13 cellular contexts compared by ENCODE assay signal in the genomic region with DNA sequence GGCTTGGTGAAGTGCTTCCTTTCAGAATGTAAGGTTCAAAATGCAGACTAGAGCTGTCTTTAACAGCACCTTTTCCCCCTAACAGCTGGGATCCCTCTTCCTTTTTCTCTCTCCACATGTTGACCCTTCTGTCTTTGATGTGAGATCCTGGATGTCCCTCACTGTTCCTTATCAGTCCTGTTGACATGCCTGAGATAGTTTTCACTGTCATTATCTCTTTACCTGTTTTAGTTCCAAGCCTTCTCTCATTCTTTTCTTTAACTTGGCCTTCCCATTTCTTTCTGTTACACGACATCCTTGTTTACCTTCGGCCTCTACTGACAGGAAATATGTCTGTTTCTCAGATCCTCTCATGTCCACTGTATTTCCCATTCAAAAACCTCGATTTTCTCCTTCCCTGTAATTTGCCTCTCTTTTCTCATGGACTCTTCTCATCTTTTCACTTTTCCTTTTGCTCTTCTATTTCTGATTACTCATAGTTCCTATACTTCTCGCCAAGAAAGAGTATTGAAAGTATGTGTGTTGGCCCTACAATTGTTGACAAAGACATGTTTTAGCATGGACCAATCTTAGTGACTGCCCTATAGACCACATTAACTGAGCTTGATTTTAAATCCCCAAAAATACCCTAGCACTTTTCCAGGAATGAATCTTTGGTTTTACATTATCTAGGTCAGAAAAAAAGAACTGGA. TPM values are rescaled to one million over a fixed set of nuclear protein-coding genes. Genes with fewer than 3 reads are reported as not detected.
A peak's percentile ranks its signal among the peaks of the same experiment; 100 is the strongest.
DNase-seq lines count a peak whose midpoint lies in the region; ATAC-seq and TF ChIP-seq lines count a peak whose summit lies in the region.
"Had no signal": no experiment of that assay in that cellular context is flagged by ENCODE, and none has a peak within 500 bp of the region (broad histone marks: within the 10 kb centered on the region; RNA-seq: fewer than 3 reads in every experiment).

No MANE protein-coding gene starts in this region.

- H3K27me3 Mint-ChIP-seq in CD8-positive, alpha-beta memory T cell: peaks cover 20 to 40% of the 10 kb centered on the region in 2 donors

- H3K4me3 Mint-ChIP-seq in CD8-positive, alpha-beta memory T cell: peak overlapping the region; percentile 51 to 88 (median 80)

- TF ChIP-seq EP300 in esophagus muscularis mucosa (IDR thresholded peaks at IDR 0.05): no peak

- intact Hi-C loops in esophagus muscularis mucosa (cut with DNase I): no loop called here

- WGBS in esophagus muscularis mucosa: 86% methylated on average over 4 of the region's 4 CpGs

- POLR2A ChIA-PET in CD8-positive, alpha-beta memory T cell (lab: Charles Lee): interaction anchor here (0.5 kb wide), 1 partner anchor 170 kb away, joined by 4 read pairs; no protein-coding TSS in a partner anchor

- H3K4me3 ChIP-seq in CD8-positive, alpha-beta memory T cell (ENCODE audit: low read length): no peak overlapping the region
- H3K4me3 ChIP-seq in KMS-11 (IDR thresholded peaks at IDR 0.05; ENCODE audit: insufficient read depth, low read depth, low read length) (no peak overlapping the region), duodenal mucosa (ENCODE audit: low read depth in 1 of 2, low read length in 2 of 2) (peak overlapping the region; percentile 74 to 75), mucosa of rectum (ENCODE audit: low read length in 2 of 2) (peak overlapping the region; percentile 78 to 83), foreskin fibroblast (ENCODE audit: low read depth in 1 of 2, low read length in 2 of 2) (no peak overlapping the region), esophagus muscularis mucosa (no peak overlapping the region)

- no peak overlapping the region for H2AFZ ChIP-seq in KMS-11 (ENCODE audit: low read depth)

- CTCF ChIA-PET in CD8-positive, alpha-beta memory T cell (lab: Charles Lee): interaction anchor here (1.4 kb wide), 1 partner anchor 146 kb away, joined by 3 read pairs; no protein-coding TSS in a partner anchor

- TF ChIP-seq POLR2A in GM18505 (IDR thresholded peaks at IDR 0.05; ENCODE audit: borderline replicate concordance, extremely low read depth, insufficient read depth, insufficient read length): no peak
- TF ChIP-seq POLR2A in esophagus muscularis mucosa (IDR thresholded peaks at IDR 0.05; ENCODE audit: low read depth): no peak

- peaks cover 26% of the 10 kb centered on the region for H3K27me3 ChIP-seq in CD8-positive, alpha-beta memory T cell (ENCODE audit: insufficient read depth, low read length, poor library complexity, severe bottlenecking)
- H3K27me3 ChIP-seq in KMS-11 (ENCODE audit: insufficient read depth, low read depth) (peaks cover 11% of the 10 kb centered on the region), duodenal mucosa (ENCODE audit: control insufficient read depth in 1 of 2, insufficient read depth in 2 of 2, low read length in 2 of 2) (peaks cover 0 to 20% of the 10 kb centered on the region in 2 donors), mucosa of rectum (ENCODE audit: control insufficient read depth in 2 of 2, insufficient read depth in 2 of 2, low read length in 2 of 2) (peaks cover 0 to 8% of the 10 kb centered on the region in 2 donors), esophagus muscularis mucosa (peaks cover 0 to 61% (median 21%) of the 10 kb centered on the region in 4 donors)
- H3K27me3 ChIP-seq: testis had no signal

- H3K9me3 ChIP-seq in CD8-positive, alpha-beta memory T cell (ENCODE audit: low read length): no peaks in the 10 kb centered on the region
- H3K9me3 ChIP-seq in duodenal mucosa (ENCODE audit: control insufficient read depth in 1 of 2, low read length in 2 of 2) (no peaks in the 10 kb centered on the region), mucosa of rectum (ENCODE audit: control insufficient read depth in 2 of 2, low read length in 2 of 2) (no peaks in the 10 kb centered on the region), esophagus muscularis mucosa (no peaks in the 10 kb centered on the region)
- H3K9me3 ChIP-seq: testis had no signal

- no peak overlapping the region for H3K27ac ChIP-seq in CD8-positive, alpha-beta memory T cell (ENCODE audit: low read depth, low read length)
- H3K27ac ChIP-seq in KMS-11 (no peak overlapping the region), duodenal mucosa (ENCODE audit: low read depth, low read length) (no peak overlapping the region), mucosa of rectum (ENCODE audit: low read depth in 2 of 2, low read length in 2 of 2) (no peak overlapping the region), esophagus muscularis mucosa (replicated peaks in 1 of 4) (no peak overlapping the region)
- H3K27ac ChIP-seq: testis had no signal

- peak overlapping the region; percentile 78 for H3K4me2 ChIP-seq in KMS-11

- H3K9ac ChIP-seq in KMS-11 (no peak overlapping the region), duodenal mucosa (ENCODE audit: low read depth in 1 of 2, low read length in 2 of 2) (no peak overlapping the region), mucosa of rectum (ENCODE audit: low read depth in 1 of 2, low read length in 2 of 2) (peak overlapping the region in 1 of 2 donors; percentile 67)

- H3K4me1 ChIP-seq in CD8-positive, alpha-beta memory T cell (ENCODE audit: insufficient read depth, low read length): no peaks in the 10 kb centered on the region
- peaks cover 8% of the 10 kb centered on the region for H3K4me1 ChIP-seq in KMS-11 (ENCODE audit: low read depth, poor library complexity, severe bottlenecking)
- peaks cover 21 to 30% of the 10 kb centered on the region in 2 donors for H3K4me1 ChIP-seq in duodenal mucosa (ENCODE audit: control insufficient read depth in 1 of 2, insufficient read depth in 2 of 2, low read length in 2 of 2)
- peaks cover 16 to 27% of the 10 kb centered on the region in 2 donors for H3K4me1 ChIP-seq in mucosa of rectum (ENCODE audit: control insufficient read depth in 2 of 2, insufficient read depth in 2 of 2, low read length in 2 of 2)
- peaks cover 4 to 25% (median 20%) of the 10 kb centered on the region in 4 donors for H3K4me1 ChIP-seq in esophagus muscularis mucosa

- no peak for ATAC-seq in GM18505 (IDR thresholded peaks at IDR 0.05; ENCODE audit: unreplicated experiment)

- peaks cover 11 to 13% (median 11%) of the 10 kb centered on the region in 3 donors for H3K4me1 Mint-ChIP-seq in CD8-positive, alpha-beta memory T cell

- H3K27ac Mint-ChIP-seq in CD8-positive, alpha-beta memory T cell: peak overlapping the region in 1 of 8 donors; percentile 2
- H3K27ac Mint-ChIP-seq: CD14-positive monocyte had no signal

- H3K36me3 Mint-ChIP-seq in CD8-positive, alpha-beta memory T cell: no peaks in the 10 kb centered on the region
- H3K36me3 Mint-ChIP-seq: CD14-positive monocyte had no signal

- no peaks in the 10 kb centered on the region for H4K20me1 ChIP-seq in KMS-11 (ENCODE audit: insufficient read depth)

- H3K79me2 ChIP-seq in KMS-11 (ENCODE audit: insufficient read depth, low read depth): no peaks in the 10 kb centered on the region

- TF ChIP-seq CTCF in KMS-11 (conservative IDR thresholded peaks at IDR 0.05; ENCODE audit: low read depth, low read length) (no peak), foreskin fibroblast (IDR thresholded peaks at IDR 0.05; ENCODE audit: low read depth, low read length) (no peak), esophagus muscularis mucosa (IDR thresholded peaks at IDR 0.05) (no peak)

- H3K36me3 ChIP-seq in CD8-positive, alpha-beta memory T cell (ENCODE audit: insufficient read depth, low read length): no peaks in the 10 kb centered on the region
- H3K36me3 ChIP-seq in KMS-11 (ENCODE audit: insufficient read depth) (no peaks in the 10 kb centered on the region), duodenal mucosa (ENCODE audit: control insufficient read depth in 1 of 2, insufficient read depth in 2 of 2, low read length in 2 of 2) (no peaks in the 10 kb centered on the region), mucosa of rectum (ENCODE audit: control insufficient read depth in 2 of 2, insufficient read depth in 2 of 2, low read length in 2 of 2) (no peaks in the 10 kb centered on the region), esophagus muscularis mucosa (no peaks in the 10 kb centered on the region)

- H3K9me3 Mint-ChIP-seq in CD8-positive, alpha-beta memory T cell: no peaks in the 10 kb centered on the region

- no peak for DNase-seq in CD8-positive, alpha-beta memory T cell
- DNase-seq in foreskin fibroblast (no peak), GM19238 (ENCODE audit: insufficient read length, low spot score) (no peak), esophagus muscularis mucosa (ENCODE audit: extremely low spot score) (no peak)
- DNase-seq: NCI-H2227 treated with DMSO at 0.1 percent for 48 hours, testis had no signal

RNA-seq across cellular contexts. Expression of a gene that starts 1.2 kb away (rescaled TPM):
- total RNA-seq in CD8-positive, alpha-beta memory T cell: not detected
- not detected for polyA plus RNA-seq in CD8-positive, alpha-beta memory T cell
- not detected for total RNA-seq in esophagus muscularis mucosa
- total RNA-seq: M059J; T-helper 2 cell treated with Interferon-gamma antibody and Interleukin-4, amounts not matched to agents 100 ng/mL and 5 ng/mL, for 36 hours had no signal
- polyA plus RNA-seq: CD14-positive monocyte had no signal

RNA-seq across cellular contexts. Expression of a gene that starts 50.5 kb away (rescaled TPM):
- total RNA-seq in CD8-positive, alpha-beta memory T cell: 10 to 100 TPM; 54.3 to 56.8 TPM
- polyA plus RNA-seq in CD8-positive, alpha-beta memory T cell: 34.8 TPM
- total RNA-seq in esophagus muscularis mucosa: 100 to 1,000 TPM in 1 of 4 donors, 10 to 100 TPM in 3; 74.1 to 144 (median 86.9) TPM

Comparison
In these comparisons a context has a peak if more than half of its experiments do, and no peak if none do; other contexts are left out.
1. H3K4me3 ChIP-seq: peak in duodenal mucosa (2 of 2) and mucosa of rectum (2 of 2); none in CD8-positive, alpha-beta memory T cell (single experiment), KMS-11 (single experiment), foreskin fibroblast (0 of 2) and esophagus muscularis mucosa (0 of 4).